Comparison of ENCODE assay signal across 20 cellular contexts in genomic region chr12:5770727-5771126, GRCh38.
DNase-seq lines count a peak whose midpoint lies in the region; ATAC-seq and TF ChIP-seq lines count a peak whose summit lies in the region.
"Had no signal": no experiment of that assay in that cellular context is flagged by ENCODE, and none has a peak within 500 bp of the region (broad histone marks: within the 10 kb centered on the region; RNA-seq: fewer than 3 reads in every experiment).

No MANE protein-coding gene starts in this region.

- POLR2A ChIA-PET in HEK293 (lab: Yijun Ruan, JAX) = no interaction called here

- H2BK12ac ChIP-seq in H9 (ENCODE audit: insufficient read length, low read depth, low read length) = no peak overlapping the region

- peak overlapping the region; percentile 89 for H4K5ac ChIP-seq in H9 (ENCODE audit: insufficient read length, low read depth, low read length)

- no peak overlapping the region for H3K4me2 ChIP-seq in H9 (ENCODE audit: insufficient read depth, insufficient read length, low read length)
- no peak overlapping the region for H3K4me2 ChIP-seq in neural progenitor cell
- H3K4me2 ChIP-seq: BLaER1 treated with 17β-estradiol and CSF1 and Interleukin-3, amounts not matched to agents 10 nM and 100 nM had no signal

- H3K9me3 ChIP-seq in H9 (ENCODE audit: control insufficient read depth, low read depth, low read length) (no peaks in the 10 kb centered on the region), HEK293 (ENCODE audit: control insufficient read depth, insufficient read depth, low read depth, low read length) (no peaks in the 10 kb centered on the region), esophagus muscularis mucosa (no peaks in the 10 kb centered on the region), neural progenitor cell (ENCODE audit: low read depth) (no peaks in the 10 kb centered on the region), left ventricle myocardium inferior (replicated peaks) (peaks cover 12% of the 10 kb centered on the region)
- H3K9me3 ChIP-seq: Caco-2 had no signal

- H3K4me1 ChIP-seq in H9 (ENCODE audit: insufficient read depth, low read length) (no peaks in the 10 kb centered on the region), HEK293 (ENCODE audit: control insufficient read depth, insufficient read depth, low read length) (no peaks in the 10 kb centered on the region), esophagus muscularis mucosa (peaks cover 0 to 7% (median 5%) of the 10 kb centered on the region in 4 donors), neural progenitor cell (peaks cover 4% of the 10 kb centered on the region), left ventricle myocardium inferior (peaks cover 22% of the 10 kb centered on the region)
- H3K4me1 ChIP-seq: BLaER1 treated with 17β-estradiol and CSF1 and Interleukin-3, amounts not matched to agents 10 nM and 100 nM; Caco-2 had no signal

- H3K4me3 Mint-ChIP-seq in H9 = no peak overlapping the region
- H3K4me3 Mint-ChIP-seq in neural progenitor cell = peak overlapping the region; percentile 1
- H3K4me3 Mint-ChIP-seq: B cell; CD4-positive, alpha-beta T cell; CD8-positive, alpha-beta T cell had no signal

- H2BK15ac ChIP-seq in H9 (ENCODE audit: low read depth, low read length) = no peak overlapping the region

- H3K4me3 ChIP-seq in HEK293 (ENCODE audit: low read depth, low read length) (no peak overlapping the region), esophagus muscularis mucosa (no peak overlapping the region), neural progenitor cell (no peak overlapping the region), left ventricle myocardium inferior (no peak overlapping the region)
- H3K4me3 ChIP-seq: BLaER1 treated with 17β-estradiol and CSF1 and Interleukin-3, amounts not matched to agents 10 nM and 100 nM; GM12878 had no signal

- H3K27me3 ChIP-seq in H9 (ENCODE audit: insufficient read depth, low read length) (no peaks in the 10 kb centered on the region), esophagus muscularis mucosa (peaks cover 0 to 12% (median 0%) of the 10 kb centered on the region in 4 donors), neural progenitor cell (no peaks in the 10 kb centered on the region), left ventricle myocardium inferior (ENCODE audit: low read depth) (peaks cover 15% of the 10 kb centered on the region)
- H3K27me3 ChIP-seq: BLaER1 treated with 17β-estradiol and CSF1 and Interleukin-3, amounts not matched to agents 10 nM and 100 nM had no signal

- H3K18ac ChIP-seq in H9 (ENCODE audit: insufficient read length, low read depth, low read length) = no peak overlapping the region

- no peak overlapping the region for H2BK120ac ChIP-seq in H9 (ENCODE audit: low read depth, low read length, poor library complexity, severe bottlenecking)

- TF ChIP-seq POLR2A in esophagus muscularis mucosa (IDR thresholded peaks at IDR 0.05; ENCODE audit: low read depth) (no peak), erythroblast (IDR thresholded peaks at IDR 0.05; ENCODE audit: low read length) (no peak)

- no peaks in the 10 kb centered on the region for H3K36me3 Mint-ChIP-seq in H9 (ENCODE audit: insufficient read depth in 1 of 3, low read depth in 3 of 3)
- H3K36me3 Mint-ChIP-seq in neural progenitor cell = no peaks in the 10 kb centered on the region
- H3K36me3 Mint-ChIP-seq: CD8-positive, alpha-beta T cell had no signal

- H3K14ac ChIP-seq in H9 (ENCODE audit: insufficient read depth, low read length) = no peak overlapping the region

- H3K4me1 Mint-ChIP-seq in H9 (no peaks in the 10 kb centered on the region), neural progenitor cell (peaks cover 10% of the 10 kb centered on the region)
- H3K4me1 Mint-ChIP-seq: B cell had no signal

- no CpG with 5 or more reads among the region's 1 CpG for WGBS in H9 (ENCODE audit: extremely low coverage, insufficient read length, low lambda C conversion rate)
- 91% methylated on average over 1 of the region's 1 CpG for WGBS in esophagus muscularis mucosa

- no peak for DNase-seq in H9
- DNase-seq in esophagus muscularis mucosa (ENCODE audit: extremely low spot score) = peak; percentile 68
- DNase-seq in neural progenitor cell (ENCODE audit: low spot score) = no peak
- no peak for DNase-seq in GM03348 (ENCODE audit: low spot score)
- no peak for DNase-seq in left ventricle myocardium inferior
- DNase-seq in erythroblast (lab: John Stamatoyannopoulos, UW) = no peak
- DNase-seq: 8988T; ACHN; Caco-2; Calu3; CD4-positive, alpha-beta T cell; CD8-positive, alpha-beta T cell; DMS79 treated with DMSO at 0.1 percent for 48 hours; GF-D8 had no signal

- no peak overlapping the region for H3K4ac ChIP-seq in H9 (ENCODE audit: low read depth, low read length)

- no peaks in the 10 kb centered on the region; a peak in 1 of 5 replicates for H3K9me3 Mint-ChIP-seq in H9
- H3K9me3 Mint-ChIP-seq in neural progenitor cell = peaks cover 3% of the 10 kb centered on the region
- H3K9me3 Mint-ChIP-seq: CD4-positive, alpha-beta T cell had no signal

- no peak overlapping the region for H2BK5ac ChIP-seq in H9 (ENCODE audit: insufficient read length, low read length)

- H2AFZ ChIP-seq in H9 (ENCODE audit: low read length) = no peak overlapping the region
- H2AFZ ChIP-seq in neural progenitor cell (replicated peaks) = no peak overlapping the region

- no peak overlapping the region for H4K8ac ChIP-seq in H9 (replicated peaks; ENCODE audit: insufficient read length, low read depth, low read length)

- H3K79me1 ChIP-seq in H9 (ENCODE audit: insufficient read depth, low read depth, low read length, poor library complexity, severe bottlenecking) = no peaks in the 10 kb centered on the region

- H2AK5ac ChIP-seq in H9 (ENCODE audit: insufficient read length, low read length) = no peak overlapping the region

- no peak overlapping the region for H3K27ac Mint-ChIP-seq in H9
- no peak overlapping the region for H3K27ac Mint-ChIP-seq in neural progenitor cell
- H3K27ac Mint-ChIP-seq: B cell; CD4-positive, alpha-beta T cell; CD8-positive, alpha-beta T cell had no signal

- no peak overlapping the region for H2BK20ac ChIP-seq in H9 (ENCODE audit: low read depth, low read length, poor library complexity, severe bottlenecking)

- H3K9ac ChIP-seq in H9 (ENCODE audit: extremely low read depth, insufficient read length, low read length) (no peak overlapping the region), neural progenitor cell (no peak overlapping the region)
- H3K9ac ChIP-seq: BLaER1 treated with 17β-estradiol and CSF1 and Interleukin-3, amounts not matched to agents 10 nM and 100 nM had no signal

- H3K27me3 Mint-ChIP-seq in H9 (ENCODE audit: low read depth) = peaks cover 6% of the 10 kb centered on the region
- peaks cover 5% of the 10 kb centered on the region for H3K27me3 Mint-ChIP-seq in neural progenitor cell (ENCODE audit: insufficient read depth, low read depth)

- no peak for ATAC-seq in HG02678 (IDR thresholded peaks at IDR 0.05; ENCODE audit: unreplicated experiment)
- ATAC-seq: CD8-positive, alpha-beta T cell; GM12878 had no signal

- no peaks in the 10 kb centered on the region for H3F3A ChIP-seq in neural progenitor cell (ENCODE audit: low read depth)

- H3K23me2 ChIP-seq in H9 (ENCODE audit: insufficient read length, low read depth, low read length, poor library complexity, severe bottlenecking) = no peaks in the 10 kb centered on the region

- CTCF ChIA-PET in HEK293 (lab: Yijun Ruan, JAX) = interaction anchor here (1.0 to 1.6 kb wide), 2 partner anchors 25 to 43 kb away, joined by 5 to 7 read pairs; no protein-coding TSS in a partner anchor

- H3K79me2 ChIP-seq in H9 (ENCODE audit: insufficient read depth, low read length) = no peaks in the 10 kb centered on the region; the same call in 1 of the 2 replicates
- H3K79me2 ChIP-seq in neural progenitor cell (ENCODE audit: low read depth) = no peaks in the 10 kb centered on the region

- TF ChIP-seq EP300 in esophagus muscularis mucosa (IDR thresholded peaks at IDR 0.05) = no peak

- H3K27ac ChIP-seq in H9 (ENCODE audit: insufficient read length, low read depth, low read length) (no peak overlapping the region), HEK293 (ENCODE audit: extremely low read depth, low read depth, low read length) (no peak overlapping the region), esophagus muscularis mucosa (replicated peaks in 1 of 4) (no peak overlapping the region), neural progenitor cell (no peak overlapping the region), left ventricle myocardium inferior (replicated peaks) (no peak overlapping the region)
- H3K27ac ChIP-seq: BLaER1 treated with 17β-estradiol and CSF1 and Interleukin-3, amounts not matched to agents 10 nM and 100 nM; C4-2B had no signal

- intact Hi-C loops in esophagus muscularis mucosa (cut with DNase I) (no loop called here), left ventricle myocardium inferior (cut with micrococcal nuclease) (no loop called here)

- no peak overlapping the region for H4K91ac ChIP-seq in H9 (ENCODE audit: insufficient read length, low read depth, low read length)

- TF ChIP-seq CTCF in H9 (conservative IDR thresholded peaks at IDR 0.05) (no peak), HEK293 (tag by site-specific recombination; IDR thresholded peaks at IDR 0.05) (no peak), esophagus muscularis mucosa (IDR thresholded peaks at IDR 0.05) (no peak), neural progenitor cell (IDR thresholded peaks at IDR 0.05) (no peak), left ventricle myocardium inferior (IDR thresholded peaks at IDR 0.05; ENCODE audit: borderline replicate concordance) (no peak)

- no peak overlapping the region for H3K56ac ChIP-seq in H9 (ENCODE audit: insufficient read length, low read depth, low read length)

- H3T11ph ChIP-seq in H9 (ENCODE audit: low read length) = no peak overlapping the region

- H3K23ac ChIP-seq in H9 (ENCODE audit: insufficient read length, low read depth, low read length) = no peak overlapping the region

- no peaks in the 10 kb centered on the region for H3K36me3 ChIP-seq in HEK293 (ENCODE audit: control insufficient read depth in 2 of 2, insufficient read depth in 1 of 2, low read length in 2 of 2)
- no peaks in the 10 kb centered on the region for H3K36me3 ChIP-seq in esophagus muscularis mucosa
- no peaks in the 10 kb centered on the region for H3K36me3 ChIP-seq in neural progenitor cell
- H3K36me3 ChIP-seq in left ventricle myocardium inferior = peaks cover 9% of the 10 kb centered on the region
- H3K36me3 ChIP-seq: BLaER1 treated with 17β-estradiol and CSF1 and Interleukin-3, amounts not matched to agents 10 nM and 100 nM had no signal

- H4K20me1 ChIP-seq in H9 (ENCODE audit: control insufficient read depth, insufficient read depth, insufficient read length) (no peaks in the 10 kb centered on the region), neural progenitor cell (ENCODE audit: low read depth) (no peaks in the 10 kb centered on the region)
- H4K20me1 ChIP-seq: BLaER1 treated with 17β-estradiol and CSF1 and Interleukin-3, amounts not matched to agents 10 nM and 100 nM had no signal

TF ChIP-seq in HEK293, 187 proteins besides CTCF, POLR2A, EP300 and RAD21 (continues in another document):
- TF ChIP-seq ZNF121 (tag by site-specific recombination; IDR thresholded peaks at IDR 0.05) = no peak
